ENCODE assay signal across 23 cellular contexts in genomic region chr12:1063852-1064251, GRCh38.
A peak's percentile ranks its signal among the peaks of the same experiment; 100 is the strongest.
DNase-seq lines count a peak whose midpoint lies in the region; ATAC-seq, FAIRE-seq and TF ChIP-seq lines count a peak whose summit lies in the region.
"Had no signal": no experiment of that assay in that cellular context is flagged by ENCODE, and none has a peak within 500 bp of the region (broad histone marks: within the 10 kb centered on the region; RNA-seq: fewer than 3 reads in every experiment).

No MANE protein-coding gene starts in this region.

- H3K27ac Mint-ChIP-seq in astrocyte (ENCODE audit: unreplicated experiment) (no peak overlapping the region), endodermal cell (no peak overlapping the region)
- H3K27ac Mint-ChIP-seq: B cell; CD4-positive, alpha-beta T cell; CD8-positive, alpha-beta T cell had no signal

- no peak for TF ChIP-seq RAD21 in HepG2 (CRISPR knock-in tag; IDR thresholded peaks at IDR 0.05)

- in situ Hi-C loops in HepG2 (cut with HindIII; ENCODE audit: extremely low pct_ligation_motif_present, low pct_unique_long_range_greater_than_20kb): no loop called here

- H3K4me3 Mint-ChIP-seq in astrocyte (ENCODE audit: unreplicated experiment) (no peak overlapping the region), endodermal cell (no peak overlapping the region)
- H3K4me3 Mint-ChIP-seq: B cell; CD4-positive, alpha-beta T cell; CD8-positive, alpha-beta T cell had no signal

- no peak for TF ChIP-seq EP300 in HepG2 (IDR thresholded peaks at IDR 0.05; ENCODE audit: low read depth in 2 of 2, low read length in 2 of 2)
- TF ChIP-seq EP300 in HepG2 (CRISPR knock-in tag; IDR thresholded peaks at IDR 0.05; ENCODE audit: borderline replicate concordance): no peak

- H3K27me3 ChIP-seq in HepG2 (ENCODE audit: control insufficient read depth in 1 of 2, insufficient read depth in 2 of 2, low read length in 2 of 2): no peaks in the 10 kb centered on the region
- no peaks in the 10 kb centered on the region for H3K27me3 ChIP-seq in right lobe of liver
- H3K27me3 ChIP-seq in astrocyte (ENCODE audit: insufficient read depth, low read length): no peaks in the 10 kb centered on the region
- H3K27me3 ChIP-seq in endodermal cell (ENCODE audit: control insufficient read depth, insufficient read depth, low read length, poor library complexity, severe bottlenecking): no peaks in the 10 kb centered on the region
- H3K27me3 ChIP-seq in SJCRH30: no peaks in the 10 kb centered on the region
- H3K27me3 ChIP-seq: BLaER1 treated with 17β-estradiol and CSF1 and Interleukin-3, amounts not matched to agents 10 nM and 100 nM had no signal

- no peak for DNase-seq in HepG2 (ENCODE audit: low spot score)
- DNase-seq in right lobe of liver: no peak
- no peak for DNase-seq in astrocyte (ENCODE audit: low read depth)
- no peak for DNase-seq in endodermal cell
- no peak for DNase-seq in SJCRH30
- DNase-seq in HuH-7.5 (ENCODE audit: low spot score): no peak
- DNase-seq: 8988T; AML-193; Caco-2; Calu3; CD4-positive, alpha-beta T cell; CD8-positive, alpha-beta T cell; DMS79 treated with DMSO at 0.1 percent for 48 hours; GF-D8 had no signal

- no peak overlapping the region for H3K4me3 ChIP-seq in HepG2 (replicated peaks in 1 of 3; ENCODE audit: insufficient read depth in 1 of 3, low read depth in 2 of 3, low read length in 3 of 3)
- H3K4me3 ChIP-seq in right lobe of liver: no peak overlapping the region
- no peak overlapping the region for H3K4me3 ChIP-seq in HEK293 (ENCODE audit: low read depth, low read length)
- H3K4me3 ChIP-seq in astrocyte (ENCODE audit: insufficient read depth, low read depth, low read length): no peak overlapping the region
- peak overlapping the region; percentile 10 for H3K4me3 ChIP-seq in endodermal cell (ENCODE audit: low read length)
- no peak overlapping the region for H3K4me3 ChIP-seq in SJCRH30

- intact Hi-C loops in HepG2 (cut with micrococcal nuclease; ENCODE audit: unreplicated experiment): no loop called here
- intact Hi-C loops in right lobe of liver (cut with DNase I): no loop called here

- CTCF ChIA-PET in HepG2 (lab: Yijun Ruan, JAX; ENCODE audit: low intra/inter-chr PET ratio, low total read pairs) (no interaction called here), HEK293 (lab: Yijun Ruan, JAX) (interaction anchor here (0.6 kb wide), 1 partner anchor 211 kb away, joined by 4 read pairs; no protein-coding TSS in a partner anchor)

- H2AFZ ChIP-seq in HepG2 (ENCODE audit: low read length) (no peak overlapping the region), astrocyte (ENCODE audit: low read depth, low read length) (no peak overlapping the region)

- H3K36me3 Mint-ChIP-seq in astrocyte (ENCODE audit: low read depth, unreplicated experiment) (peaks cover 21% of the 10 kb centered on the region), endodermal cell (ENCODE audit: low read depth) (peaks cover 58% of the 10 kb centered on the region)

- H3K9ac ChIP-seq in HepG2 (ENCODE audit: insufficient read depth, low read depth, low read length): no peak overlapping the region
- no peak overlapping the region for H3K9ac ChIP-seq in astrocyte (ENCODE audit: low read length)
- H3K9ac ChIP-seq in endodermal cell (ENCODE audit: extremely low read depth, low read length, poor library complexity, severe bottlenecking): no peak overlapping the region
- H3K9ac ChIP-seq: BLaER1 treated with 17β-estradiol and CSF1 and Interleukin-3, amounts not matched to agents 10 nM and 100 nM had no signal

- POLR2A ChIA-PET in HepG2 (lab: Yijun Ruan, JAX) (no interaction called here), HEK293 (lab: Yijun Ruan, JAX) (interaction anchor here (0.7 kb wide), 1 partner anchor 538 kb away, joined by 3 read pairs; no protein-coding TSS in a partner anchor)

- H3K9me3 ChIP-seq in HepG2 (ENCODE audit: low read length): peaks cover 14% of the 10 kb centered on the region
- peaks cover 0 to 9% (median 2%) of the 10 kb centered on the region in 4 donors for H3K9me3 ChIP-seq in right lobe of liver
- H3K9me3 ChIP-seq in HEK293 (ENCODE audit: control insufficient read depth, insufficient read depth, low read depth, low read length): no peaks in the 10 kb centered on the region
- H3K9me3 ChIP-seq in astrocyte (ENCODE audit: insufficient read depth, low read depth, low read length): peaks cover 8% of the 10 kb centered on the region
- H3K9me3 ChIP-seq in endodermal cell (ENCODE audit: control insufficient read depth, low read length): peaks cover 43% of the 10 kb centered on the region
- peaks cover 34% of the 10 kb centered on the region for H3K9me3 ChIP-seq in SJCRH30 (replicated peaks)

- no peaks in the 10 kb centered on the region for H3K27me3 Mint-ChIP-seq in astrocyte (ENCODE audit: low read depth, unreplicated experiment)
- H3K27me3 Mint-ChIP-seq in endodermal cell (ENCODE audit: insufficient read depth): no peaks in the 10 kb centered on the region
- H3K27me3 Mint-ChIP-seq: B cell; CD4-positive, alpha-beta T cell had no signal

- 97% methylated on average over 1 of the region's 1 CpG for WGBS in HepG2 (ENCODE audit: low lambda C conversion rate)
- WGBS in right lobe of liver (ENCODE audit: insufficient coverage, low coverage, low lambda C conversion rate, missing lambda C conversion rate): 100% methylated on average over 1 of the region's 1 CpG
- 60% methylated on average over 1 of the region's 1 CpG; no CpG with 5 or more reads in 1 of the 2 experiments for WGBS in endodermal cell (ENCODE audit: insufficient coverage in 1 of 2, insufficient read length in 1 of 2), 2 experiments

- H4K20me1 ChIP-seq in HepG2 (ENCODE audit: insufficient read depth, low read length) (no peaks in the 10 kb centered on the region), astrocyte (ENCODE audit: insufficient read depth, low read length) (peaks cover 7% of the 10 kb centered on the region)

- H3K27ac ChIP-seq in HepG2 (ENCODE audit: extremely low read length, insufficient read depth, low read length) (no peak overlapping the region), right lobe of liver (no peak overlapping the region), HEK293 (ENCODE audit: extremely low read depth, low read depth, low read length) (no peak overlapping the region), astrocyte (ENCODE audit: low read depth, low read length) (no peak overlapping the region), endodermal cell (ENCODE audit: low read depth, low read length) (no peak overlapping the region), SJCRH30 (no peak overlapping the region)
- H3K27ac ChIP-seq: BLaER1 treated with 17β-estradiol and CSF1 and Interleukin-3, amounts not matched to agents 10 nM and 100 nM; C4-2B had no signal

- no peaks in the 10 kb centered on the region for H3K36me3 ChIP-seq in HepG2 (replicated peaks in 1 of 2; ENCODE audit: control insufficient read depth in 1 of 2, insufficient read depth in 2 of 2, low read length in 2 of 2)
- no peaks in the 10 kb centered on the region for H3K36me3 ChIP-seq in right lobe of liver
- no peaks in the 10 kb centered on the region; a peak in 1 of 3 replicates for H3K36me3 ChIP-seq in HEK293 (ENCODE audit: control insufficient read depth in 2 of 2, insufficient read depth in 1 of 2, low read length in 2 of 2)
- no peaks in the 10 kb centered on the region for H3K36me3 ChIP-seq in astrocyte (ENCODE audit: insufficient read depth, low read length)
- H3K36me3 ChIP-seq in endodermal cell (ENCODE audit: control insufficient read depth, insufficient read depth, low read length): peaks cover 21% of the 10 kb centered on the region
- no peaks in the 10 kb centered on the region for H3K36me3 ChIP-seq in SJCRH30

- peaks cover 18% of the 10 kb centered on the region for H3K9me3 Mint-ChIP-seq in astrocyte (ENCODE audit: unreplicated experiment)
- peaks cover 56% of the 10 kb centered on the region for H3K9me3 Mint-ChIP-seq in endodermal cell

- H3K4me1 Mint-ChIP-seq in astrocyte (ENCODE audit: low read depth, unreplicated experiment) (peaks cover 1% of the 10 kb centered on the region), endodermal cell (no peaks in the 10 kb centered on the region)
- H3K4me1 Mint-ChIP-seq: B cell had no signal

- H3K79me2 ChIP-seq in HepG2 (ENCODE audit: insufficient read depth, low read length): peaks cover 14% of the 10 kb centered on the region
- peaks cover 34% of the 10 kb centered on the region for H3K79me2 ChIP-seq in astrocyte (ENCODE audit: insufficient read depth, low read length)

- TF ChIP-seq CTCF in HepG2 (CRISPR knock-in tag; IDR thresholded peaks at IDR 0.05) (no peak), right lobe of liver (IDR thresholded peaks at IDR 0.05) (no peak), HEK293 (tag by site-specific recombination; IDR thresholded peaks at IDR 0.05) (no peak), astrocyte (IDR thresholded peaks at IDR 0.05; ENCODE audit: insufficient read depth, low read depth, low read length) (no peak), endodermal cell (conservative IDR thresholded peaks at IDR 0.05) (no peak)

- H3K4me2 ChIP-seq in HepG2 (ENCODE audit: low read depth, low read length) (no peak overlapping the region), astrocyte (ENCODE audit: low read length) (no peak overlapping the region)
- H3K4me2 ChIP-seq: BLaER1 treated with 17β-estradiol and CSF1 and Interleukin-3, amounts not matched to agents 10 nM and 100 nM had no signal

- FAIRE-seq in HepG2 (lab: Jason Lieb, UNC): no peak
- peak; percentile 37 for FAIRE-seq in astrocyte (lab: Jason Lieb, UNC)
- FAIRE-seq: A204.1, D721Med, G401.6, GM12891 had no signal

- BruUV-seq in HepG2 (replicated peaks; lab: Mats Ljungman, UMichigan): no TSS peak

- no peak for TF ChIP-seq POLR2A in HepG2 (IDR thresholded peaks at IDR 0.05; ENCODE audit: insufficient read depth in 1 of 2, low read depth in 2 of 2, low read length in 2 of 2)
- TF ChIP-seq POLR2A in right lobe of liver (IDR thresholded peaks at IDR 0.05): no peak

- no peaks in the 10 kb centered on the region for H3K4me1 ChIP-seq in HepG2 (ENCODE audit: insufficient read depth, low read length)
- H3K4me1 ChIP-seq in right lobe of liver: peaks cover 0 to 11% (median 0%) of the 10 kb centered on the region in 4 donors
- H3K4me1 ChIP-seq in HEK293 (ENCODE audit: control insufficient read depth, insufficient read depth, low read length): peaks cover under 1% of the 10 kb centered on the region; the same call in 1 of the 2 replicates
- H3K4me1 ChIP-seq in astrocyte (ENCODE audit: insufficient read depth, low read length): no peaks in the 10 kb centered on the region
- no peaks in the 10 kb centered on the region for H3K4me1 ChIP-seq in endodermal cell (ENCODE audit: control insufficient read depth, insufficient read depth, low read length)
- H3K4me1 ChIP-seq in SJCRH30: no peaks in the 10 kb centered on the region
- H3K4me1 ChIP-seq: Caco-2 had no signal

- no peak for ATAC-seq in HepG2
- no peak for ATAC-seq in right lobe of liver
- ATAC-seq in GM18870 (IDR thresholded peaks at IDR 0.05; ENCODE audit: unreplicated experiment): no peak
- ATAC-seq: CD8-positive, alpha-beta T cell had no signal

TF ChIP-seq in HepG2, 621 proteins besides CTCF, POLR2A, EP300 and RAD21 (continues in another document):
- no peak for TF ChIP-seq KDM1A (CRISPR knock-in tag; IDR thresholded peaks at IDR 0.05)
- peak; percentile 39; the same call in 1 of the 2 replicates for TF ChIP-seq ZNF136 (CRISPR knock-in tag; IDR thresholded peaks at IDR 0.05; ENCODE audit: low read depth)

Comparison
In these comparisons a context has a peak if more than half of its experiments do, and no peak if none do; other contexts are left out.
1. Of the 63 proteins assayed by ChIP-seq in both HepG2 and HEK293: peak only in HepG2: none; only in HEK293: KLF9 and SETDB1; in both: none; in neither: 61.